ENCODE assay signal across 13 cellular contexts in the genomic region with DNA sequence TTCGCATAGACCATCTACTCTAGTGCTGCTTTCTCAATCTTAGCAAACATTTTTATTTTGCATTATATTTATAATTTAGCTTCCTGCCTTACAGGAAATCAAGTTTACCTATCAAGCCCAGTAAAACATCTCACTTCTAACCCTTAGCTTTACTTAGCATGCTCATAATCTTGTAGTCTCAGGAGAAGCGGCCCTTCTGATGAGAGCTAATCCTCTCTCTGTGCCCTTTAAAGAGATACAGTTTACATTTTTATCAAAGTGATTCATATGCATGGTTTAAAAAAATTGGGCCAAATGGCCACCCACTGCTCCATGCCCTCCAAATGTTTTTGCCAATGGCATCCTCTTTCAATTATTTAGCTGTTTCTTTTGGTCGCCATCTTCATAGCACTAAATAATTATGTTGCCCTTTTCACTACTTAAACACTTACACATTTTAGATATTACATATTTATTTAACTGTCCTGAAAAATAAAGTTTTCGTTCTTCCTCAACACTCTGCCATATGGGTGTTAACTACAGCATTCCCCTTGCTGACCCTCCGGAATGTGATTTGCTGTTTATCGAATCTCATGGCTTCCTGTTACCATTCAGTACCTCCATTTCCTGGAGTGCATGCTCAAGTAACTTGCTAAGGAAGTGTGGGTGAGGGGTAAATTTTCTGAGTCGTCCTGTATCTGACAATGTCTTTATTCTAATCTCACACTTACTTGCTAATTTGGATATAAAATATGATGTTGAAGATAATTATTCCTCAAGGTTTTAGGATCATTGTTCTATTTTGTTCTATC. TPM values are rescaled to one million over a fixed set of nuclear protein-coding genes. Genes with fewer than 3 reads are reported as not detected.
DNase-seq lines count a peak whose midpoint lies in the region; ATAC-seq, FAIRE-seq and TF ChIP-seq lines count a peak whose summit lies in the region.
"Had no signal": no experiment of that assay in that cellular context is flagged by ENCODE, and none has a peak within 500 bp of the region (broad histone marks: within the 10 kb centered on the region; RNA-seq: fewer than 3 reads in every experiment).

No MANE protein-coding gene starts in this region.

- peak overlapping the region; percentile 89 for H2BK5ac ChIP-seq in IMR-90 (ENCODE audit: low read depth, low read length, poor library complexity, severe bottlenecking)

- no peak overlapping the region for H2BK20ac ChIP-seq in IMR-90 (ENCODE audit: low read depth, low read length)

- H3K18ac ChIP-seq in IMR-90 (ENCODE audit: low read depth, low read length): peak overlapping the region; percentile 76; the same call in 1 of the 2 replicates

- peaks cover 0 to 46% (median 14%) of the 10 kb centered on the region in 3 donors for H3K36me3 Mint-ChIP-seq in CD8-positive, alpha-beta memory T cell

- peaks cover 4% of the 10 kb centered on the region for H4K20me1 ChIP-seq in IMR-90 (ENCODE audit: insufficient read depth, low read length)
- H4K20me1 ChIP-seq in GM12878 (ENCODE audit: control insufficient read depth, insufficient read depth): no peaks in the 10 kb centered on the region

- ATAC-seq in IMR-90 (ENCODE audit: low read depth): peak; percentile 80
- ATAC-seq in GM12878: no peak; the same call in 2 of the 3 replicates
- no peak for ATAC-seq in HG02938 (IDR thresholded peaks at IDR 0.05; ENCODE audit: unreplicated experiment)
- no peak for ATAC-seq in GM18907 (IDR thresholded peaks at IDR 0.05; ENCODE audit: unreplicated experiment)
- ATAC-seq: sciatic nerve had no signal

- H3K4me2 ChIP-seq in IMR-90 (ENCODE audit: low read depth, low read length) (peak overlapping the region; percentile 51), GM12878 (ENCODE audit: control insufficient read depth, insufficient read depth) (peak overlapping the region; percentile 41)

- peak overlapping the region in 1 of 2 experiments; percentile 4; a peak in 2 of 4 replicates for H4K8ac ChIP-seq in IMR-90 (ENCODE audit: low read depth in 2 of 2, low read length in 2 of 2)

- SMC1A ChIA-PET in GM12878 (lab: Charles Lee; ENCODE audit: uncharacterized antibody, unreplicated experiment): interaction anchor here (1.2 kb wide), 1 partner anchor 10 kb away, joined by 5 read pairs; no protein-coding TSS in a partner anchor

- peaks cover 39 to 72% (median 51%) of the 10 kb centered on the region in 3 donors for H3K4me1 Mint-ChIP-seq in CD8-positive, alpha-beta memory T cell

- H4K91ac ChIP-seq in IMR-90 (ENCODE audit: insufficient read depth, low read depth, low read length): peak overlapping the region; percentile 30; the same call in 1 of the 2 replicates

- H3K79me2 ChIP-seq in GM12878 (ENCODE audit: control insufficient read depth, insufficient read depth, low read length): peaks cover 13% of the 10 kb centered on the region

- H3K4me3 Mint-ChIP-seq in CD8-positive, alpha-beta memory T cell: peak overlapping the region; percentile 55 to 83 (median 70)

- H2BK15ac ChIP-seq in IMR-90 (ENCODE audit: low read depth, low read length): no peak overlapping the region

- RAD21 ChIA-PET in GM12878 (lab: Charles Lee; ENCODE audit: unreplicated experiment): no interaction called here

- H3K9ac ChIP-seq in IMR-90 (ENCODE audit: low read depth, low read length) (no peak overlapping the region), GM12878 (ENCODE audit: control insufficient read depth, insufficient read depth, low read length) (no peak overlapping the region)

- CTCF ChIA-PET in CD8-positive, alpha-beta memory T cell (lab: Charles Lee): interaction anchor here (0.8 to 1.6 kb wide), 3 partner anchors 30 to 183 kb away, joined by 3 read pairs; no protein-coding TSS in a partner anchor
- CTCF ChIA-PET in IMR-90 (lab: Yijun Ruan, JAX) (interaction anchor here (0.8 kb wide), 1 partner anchor 176 kb away, joined by 3 read pairs; no protein-coding TSS in a partner anchor), GM12878 (lab: Yijun Ruan, JAX) (interaction anchor here (1.1 to 1.7 kb wide), 4 partner anchors 14 to 184 kb away, joined by 3 to 6 read pairs (median 4); no protein-coding TSS in a partner anchor)

- no peaks in the 10 kb centered on the region for H3K27me3 ChIP-seq in CD8-positive, alpha-beta memory T cell (ENCODE audit: insufficient read depth, low read length, poor library complexity, severe bottlenecking)
- H3K27me3 ChIP-seq in IMR-90 (ENCODE audit: control insufficient read depth, insufficient read depth, low read length) (no peaks in the 10 kb centered on the region), GM12878 (replicated peaks in 1 of 2; ENCODE audit: control insufficient read depth in 2 of 2, insufficient read depth in 2 of 2, low read length in 1 of 2) (no peaks in the 10 kb centered on the region)
- H3K27me3 ChIP-seq: breast epithelium had no signal

- H3K9me3 Mint-ChIP-seq in CD8-positive, alpha-beta memory T cell: peaks cover 0 to 4% (median 0%) of the 10 kb centered on the region in 5 donors

- H3K9me1 ChIP-seq in IMR-90 (ENCODE audit: insufficient read depth, low read length): peaks cover 13% of the 10 kb centered on the region

- TF ChIP-seq POLR2A in IMR-90 (IDR thresholded peaks at IDR 0.05; ENCODE audit: low read depth, low read length) (no peak), GM12878 (IDR thresholded peaks at IDR 0.05; ENCODE audit: low read depth, low read length) (no peak)

- H2AFZ ChIP-seq in IMR-90 (replicated peaks; ENCODE audit: low read length, poor library complexity): no peak overlapping the region
- peak overlapping the region; percentile 51 for H2AFZ ChIP-seq in GM12878 (ENCODE audit: control insufficient read depth, low read depth, low read length)

- peak overlapping the region; percentile 26 to 85 (median 72) for H3K27ac Mint-ChIP-seq in CD8-positive, alpha-beta memory T cell

- H3K23ac ChIP-seq in IMR-90 (ENCODE audit: low read depth, low read length): 0 out of 2 replicates have a peak overlapping the region, but pooled peaks have one; percentile 41

- H2BK120ac ChIP-seq in IMR-90 (ENCODE audit: low read depth, low read length): peak overlapping the region; percentile 50

- no peak overlapping the region for H3K56ac ChIP-seq in IMR-90 (ENCODE audit: extremely low read depth, insufficient read depth, low read length)

- no peak for FAIRE-seq in GM12878 (lab: Jason Lieb, UNC)

- intact Hi-C loops in IMR-90 (cut with micrococcal nuclease): no loop called here
- intact Hi-C loops in GM12878 (cut with micrococcal nuclease; ENCODE audit: unreplicated experiment): loop anchor here (1.0 kb wide), 1 partner anchor 183 kb away; no protein-coding TSS in a partner anchor

- peak overlapping the region; percentile 14 for H3K4me3 ChIP-seq in CD8-positive, alpha-beta memory T cell (ENCODE audit: low read length)
- H3K4me3 ChIP-seq in IMR-90 (ENCODE audit: insufficient read depth, low read depth, low read length) (no peak overlapping the region), GM12878 (no peak overlapping the region)
- H3K4me3 ChIP-seq: breast epithelium had no signal

- TF ChIP-seq EP300 in GM12878 (IDR thresholded peaks at IDR 0.05; ENCODE audit: borderline replicate concordance in 1 of 2, control insufficient read depth in 1 of 2, low read depth in 2 of 2, low read length in 2 of 2): no peak

- TF ChIP-seq CTCF in IMR-90 (conservative IDR thresholded peaks at IDR 0.05; ENCODE audit: low read depth, low read length) (no peak), GM12878 (IDR thresholded peaks at IDR 0.05 in 2 of 3, conservative IDR thresholded peaks at IDR 0.05 in 1 of 3; ENCODE audit: control insufficient read depth in 2 of 3, extremely low read depth in 1 of 3, insufficient read depth in 1 of 3, low read depth in 3 of 3, low read length in 3 of 3) (no peak)

- peaks cover 31% of the 10 kb centered on the region for H3K4me1 ChIP-seq in CD8-positive, alpha-beta memory T cell (ENCODE audit: insufficient read depth, low read length)
- H3K4me1 ChIP-seq in IMR-90 (ENCODE audit: control insufficient read depth, insufficient read depth, low read length) (peaks cover 10% of the 10 kb centered on the region), GM12878 (ENCODE audit: control insufficient read depth, insufficient read depth, low read length) (no peaks in the 10 kb centered on the region)
- H3K4me1 ChIP-seq: breast epithelium had no signal

- no peak overlapping the region for H2AK9ac ChIP-seq in IMR-90 (replicated peaks; ENCODE audit: low read depth, low read length, poor library complexity)

- in situ Hi-C loops in IMR-90 (cut with MboI; ENCODE audit: low sequenced_read_pairs): loop anchor here (10.0 kb wide), 1 partner anchor 288 kb away; no protein-coding TSS in a partner anchor
- in situ Hi-C loops in GM12878 (cut with MboI): no loop called here

- peak in 2 of 5 donors; percentile 6 to 39 for DNase-seq in CD8-positive, alpha-beta memory T cell
- DNase-seq in IMR-90: peak; percentile 15
- DNase-seq in GM12878 (ENCODE audit: low read depth, low spot score): no peak
- peak; percentile 40 to 78 for DNase-seq in lung microvascular endothelial cell (ENCODE audit: low read depth in 2 of 2)
- DNase-seq in hippocampal formation (lab: John Stamatoyannopoulos, UW): no peak
- no peak for DNase-seq in NCI-H146 treated with DMSO at 0.1 percent for 48 hours (lab: John Stamatoyannopoulos, UW; ENCODE audit: unreplicated experiment)
- DNase-seq: activated CD4-positive, CD25-positive, alpha-beta regulatory T cell; DMS53; stimulated activated naive CD4-positive, alpha-beta T cell treated with Interleukin-2 at 50 U/mL for 16 hours had no signal

- peak overlapping the region; percentile 65; the same call in 1 of the 2 replicates for H3K4ac ChIP-seq in IMR-90 (ENCODE audit: low read depth, low read length)

- TF ChIP-seq RAD21 in IMR-90 (IDR thresholded peaks at IDR 0.05; ENCODE audit: low read length): no peak
- TF ChIP-seq RAD21 in GM12878 (IDR thresholded peaks at IDR 0.05; ENCODE audit: insufficient read depth, low read depth, low read length): no peak

- no peaks in the 10 kb centered on the region for H3K36me3 ChIP-seq in CD8-positive, alpha-beta memory T cell (ENCODE audit: insufficient read depth, low read length)
- H3K36me3 ChIP-seq in IMR-90 (ENCODE audit: control insufficient read depth, insufficient read depth, low read length) (peaks cover 7% of the 10 kb centered on the region), GM12878 (ENCODE audit: control insufficient read depth in 2 of 2, insufficient read depth in 2 of 2, low read length in 1 of 2) (peaks cover 6 to 18% of the 10 kb centered on the region in 2 experiments)
- H3K36me3 ChIP-seq: breast epithelium had no signal

- H3K27me3 Mint-ChIP-seq in CD8-positive, alpha-beta memory T cell: no peaks in the 10 kb centered on the region

- H4K5ac ChIP-seq in IMR-90 (ENCODE audit: low read depth, low read length): no peak overlapping the region; the same call in 1 of the 2 replicates

- POLR2A ChIA-PET in CD8-positive, alpha-beta memory T cell (lab: Charles Lee): no interaction called here
- POLR2A ChIA-PET in IMR-90 (lab: Charles Lee; ENCODE audit: unreplicated experiment): no interaction called here
- POLR2A ChIA-PET in GM12878 (lab: Charles Lee): no interaction called here

- 0 out of 2 replicates have a peak overlapping the region, but pooled peaks have one; percentile 1 for H2AK5ac ChIP-seq in IMR-90 (ENCODE audit: low read depth, low read length)

- H3K27ac ChIP-seq in CD8-positive, alpha-beta memory T cell (ENCODE audit: low read depth, low read length): no peak overlapping the region
- H3K27ac ChIP-seq in IMR-90 (ENCODE audit: insufficient read depth, low read length) (peak overlapping the region; percentile 50; the same call in 1 of the 2 replicates), GM12878 (ENCODE audit: control insufficient read depth, insufficient read depth) (peak overlapping the region; percentile 64)
- H3K27ac ChIP-seq: breast epithelium had no signal

- H3K14ac ChIP-seq in IMR-90 (replicated peaks; ENCODE audit: low read depth, low read length): peak overlapping the region; percentile 73; the same call in 1 of the 2 replicates

- H3K79me1 ChIP-seq in IMR-90 (ENCODE audit: low read depth in 1 of 2, low read length in 2 of 2): peaks cover 45 to 66% of the 10 kb centered on the region in 2 experiments

- no CpG with 5 or more reads among the region's 7 CpGs for WGBS in IMR-90 (ENCODE audit: extremely low coverage in 2 of 2, insufficient read length in 1 of 2), 2 experiments
- 64% methylated on average over 7 of the region's 7 CpGs for WGBS in GM12878 (ENCODE audit: insufficient coverage, insufficient replicate concordance, low lambda C conversion rate, missing lambda C conversion rate)

- no peaks in the 10 kb centered on the region for H3K9me3 ChIP-seq in CD8-positive, alpha-beta memory T cell (ENCODE audit: low read length)
- H3K9me3 ChIP-seq in IMR-90 (ENCODE audit: control insufficient read depth, insufficient read depth, low read length): peaks cover 2% of the 10 kb centered on the region; the same call in 1 of the 2 replicates
- peaks cover 5% of the 10 kb centered on the region; the same call in 2 of the 3 replicates for H3K9me3 ChIP-seq in GM12878 (replicated peaks; ENCODE audit: control insufficient read depth, insufficient read depth, low read length)
- H3K9me3 ChIP-seq: breast epithelium had no signal

- BruUV-seq in IMR-90 (replicated peaks; lab: Mats Ljungman, UMichigan): no TSS peak
- BruUV-seq in GM12878 (replicated peaks; lab: Mats Ljungman, UMichigan): no TSS peak

- dilution Hi-C loops in IMR-90 (cut with HindIII; ENCODE audit: low sequenced_read_pairs, unreplicated experiment): no loop called here

RNA-seq across cellular contexts. Expression of a gene that starts 29.3 kb away (rescaled TPM):
- total RNA-seq in CD8-positive, alpha-beta memory T cell: 10 to 100 TPM; 52.2 to 53.8 TPM
- 16.9 TPM for polyA plus RNA-seq in CD8-positive, alpha-beta memory T cell
- total RNA-seq in IMR-90 (2012; rRNA removed) (8.2 and 16.4 TPM in 2 replicates), GM12878 (2014; rRNA removed) (18.8 and 22.2 TPM in 2 replicates), GM12878 (2014; rRNA removed; fragmentation: Illumina TruSeq; extraction: Trizol) (23.0 and 26.0 TPM in 2 replicates), GM12878 (2021) (45.1 and 47.0 TPM in 2 replicates), lung microvascular endothelial cell (12.9 and 18.3 TPM in 2 replicates)
- polyA plus RNA-seq in IMR-90 (2012; rRNA removed) (14.5 and 19.7 TPM in 2 replicates), GM12878 (2011; rRNA removed) (14.2 and 17.9 TPM in 2 replicates), GM12878 (2014; fragmentation: Illumina TruSeq; extraction: Trizol) (48.2 and 51.6 TPM in 2 replicates), GM12878 (2014; fragmentation: Nextera tagmentation; extraction: Ambion mirVana) (10 to 100 TPM; 11.1 to 15.1 TPM), GM12878 (2014; rRNA removed) (16.2 and 17.9 TPM in 2 replicates), GM12878 (2016; fragmentation: Nextera tagmentation; extraction: Ambion mirVana) (10 to 100 TPM; 17.7 to 18.4 TPM)
- 5.1 TPM in 2 replicates for polyA plus RNA-seq in IMR-90 (2012; cell fraction: cytosol; rRNA removed)
- polyA plus RNA-seq in IMR-90 (2012; cell fraction: nucleus; rRNA removed; ENCODE audit: low replicate concordance): 8.1 and 34.4 TPM in 2 replicates
- 427 and 431 TPM in 2 replicates for total RNA-seq in GM12878 (2013; cell fraction: nucleolus; rRNA removed)
- 24.1 TPM for polyA plus RNA-seq in GM12878 (2011; ENCODE audit: low read depth)
- 5.5 and 9.5 TPM in 2 replicates for polyA plus RNA-seq in GM12878 (2011; cell fraction: cytosol; rRNA removed)
- polyA plus RNA-seq in GM12878 (2011; cell fraction: nucleus; rRNA removed): 43.3 and 54.0 TPM in 2 replicates
- polyA plus RNA-seq in GM12878 (2012): 26.9 and 30.8 TPM in 2 replicates
- polyA minus RNA-seq in GM12878 (2011; rRNA and poly(A)+ RNA removed): 25.0 and 26.7 TPM in 2 replicates
- polyA minus RNA-seq in GM12878 (2011; cell fraction: cytosol; rRNA and poly(A)+ RNA removed): 10.7 and 12.3 TPM in 2 replicates
- 41.1 and 68.7 TPM in 2 replicates for polyA minus RNA-seq in GM12878 (2011; cell fraction: nucleus; rRNA and poly(A)+ RNA removed)

Comparison
In these comparisons a context has a peak if more than half of its experiments do, and no peak if none do; other contexts are left out.
1. DNase-seq: peak in IMR-90 (single experiment) and lung microvascular endothelial cell (2 of 2); none in GM12878 (single experiment), hippocampal formation (0 of 2) and NCI-H146 treated with DMSO at 0.1 percent for 48 hours (single experiment).